ENCODE assay signal across 18 cellular contexts in genomic region chr11:85746640-85747039, GRCh38.
DNase-seq lines count a peak whose midpoint lies in the region; ATAC-seq and TF ChIP-seq lines count a peak whose summit lies in the region.
"Had no signal": no experiment of that assay in that cellular context is flagged by ENCODE, and none has a peak within 500 bp of the region (broad histone marks: within the 10 kb centered on the region; RNA-seq: fewer than 3 reads in every experiment).

No MANE protein-coding gene starts in this region.

- CTCF ChIA-PET in PC-3 (lab: Charles Lee): no interaction called here

- H3K36me3 Mint-ChIP-seq in central memory CD8-positive, alpha-beta T cell (ENCODE audit: insufficient read depth): peaks cover 6% of the 10 kb centered on the region
- peaks cover 8% of the 10 kb centered on the region for H3K36me3 Mint-ChIP-seq in natural killer cell
- H3K36me3 Mint-ChIP-seq: CD4-positive, CD25-positive, alpha-beta regulatory T cell had no signal

- no peaks in the 10 kb centered on the region for H3K9me2 ChIP-seq in PC-3 (replicated peaks; ENCODE audit: low read length)

- TF ChIP-seq CTCF in natural killer cell (IDR thresholded peaks at IDR 0.05) (no peak), PC-3 (conservative IDR thresholded peaks at IDR 0.05; ENCODE audit: low read depth, low read length) (no peak)

- H3K4me1 Mint-ChIP-seq in central memory CD8-positive, alpha-beta T cell: peaks cover 59% of the 10 kb centered on the region
- peaks cover 71 to 87% of the 10 kb centered on the region in 2 donors for H3K4me1 Mint-ChIP-seq in natural killer cell

- no peak overlapping the region for H3K4me3 ChIP-seq in PC-3 (ENCODE audit: low read length)
- H3K4me3 ChIP-seq: HAP-1 had no signal

- peaks cover 19% of the 10 kb centered on the region for H3F3A ChIP-seq in PC-3 (ENCODE audit: low read length, unreplicated experiment)

- no peaks in the 10 kb centered on the region for H3K9me3 Mint-ChIP-seq in central memory CD8-positive, alpha-beta T cell
- H3K9me3 Mint-ChIP-seq in natural killer cell: no peaks in the 10 kb centered on the region
- H3K9me3 Mint-ChIP-seq: CD4-positive, CD25-positive, alpha-beta regulatory T cell had no signal

- no peaks in the 10 kb centered on the region for H3K27me3 ChIP-seq in PC-3 (ENCODE audit: low read length)

- H3K27me3 Mint-ChIP-seq in central memory CD8-positive, alpha-beta T cell: no peaks in the 10 kb centered on the region
- no peaks in the 10 kb centered on the region for H3K27me3 Mint-ChIP-seq in natural killer cell (ENCODE audit: low read depth in 2 of 2)
- H3K27me3 Mint-ChIP-seq: CD4-positive, CD25-positive, alpha-beta regulatory T cell had no signal

- peaks cover 66% of the 10 kb centered on the region for H3K4me1 ChIP-seq in PC-3 (ENCODE audit: insufficient read depth, low read length)

- H2AFZ ChIP-seq in PC-3 (ENCODE audit: low read length): no peak overlapping the region

- peak; percentile 72 to 80 for DNase-seq in AML-193 (lab: John Stamatoyannopoulos, UW)
- DNase-seq in GF-D8 (lab: John Stamatoyannopoulos, UW): peak; percentile 18
- DNase-seq in central memory CD8-positive, alpha-beta T cell (ENCODE audit: low spot score in 2 of 2): no peak
- DNase-seq in natural killer cell: no peak
- DNase-seq in PC-3: no peak
- DNase-seq: ACHN; Calu3; CD4-positive, CD25-positive, alpha-beta regulatory T cell; NCI-H1048; NCI-H1436 treated with DMSO at 0.1 percent for 48 hours; NCI-H2081; NCI-H510A; NCI-H774; SHP77 treated with DMSO at 0.1 percent for 48 hours had no signal

- no TSS peak for BruUV-seq in PC-3 (replicated peaks; lab: Mats Ljungman, UMichigan)

- no peak overlapping the region for H3K4me3 Mint-ChIP-seq in central memory CD8-positive, alpha-beta T cell
- H3K4me3 Mint-ChIP-seq in natural killer cell: no peak overlapping the region
- H3K4me3 Mint-ChIP-seq: B cell had no signal

- POLR2A ChIA-PET in PC-3 (lab: Charles Lee; ENCODE audit: unreplicated experiment): interaction anchor here (0.6 kb wide), 1 partner anchor 352 kb away, joined by 3 read pairs; no protein-coding TSS in a partner anchor

- no peak overlapping the region for H3K9ac ChIP-seq in PC-3 (ENCODE audit: low read length)

- H4K20me1 ChIP-seq in PC-3 (ENCODE audit: low read length): no peaks in the 10 kb centered on the region

- H3K9me3 ChIP-seq in PC-3 (ENCODE audit: low read length): no peaks in the 10 kb centered on the region
- H3K9me3 ChIP-seq: HAP-1 had no signal

- H3K4me2 ChIP-seq in PC-3 (ENCODE audit: low read length): no peak overlapping the region

- no peaks in the 10 kb centered on the region for H3K79me2 ChIP-seq in PC-3 (ENCODE audit: low read length)

- peaks cover 21% of the 10 kb centered on the region; the same call in 1 of the 2 replicates for H3K36me3 ChIP-seq in PC-3 (ENCODE audit: low read depth, low read length)
- H3K36me3 ChIP-seq: HAP-1 had no signal

- ATAC-seq in central memory CD8-positive, alpha-beta T cell (replicated peaks; ENCODE audit: extremely low read depth, poor library complexity, severe bottlenecking): no peak
- ATAC-seq in natural killer cell (no peak), PC-3 (no peak), GM18861 (IDR thresholded peaks at IDR 0.05; ENCODE audit: unreplicated experiment) (no peak), GM19328 (IDR thresholded peaks at IDR 0.05; ENCODE audit: unreplicated experiment) (no peak)

- H3K27ac Mint-ChIP-seq in central memory CD8-positive, alpha-beta T cell (ENCODE audit: low read depth): peak overlapping the region; percentile 60
- peak overlapping the region; percentile 82 to 100 for H3K27ac Mint-ChIP-seq in natural killer cell
- H3K27ac Mint-ChIP-seq: B cell had no signal

- intact Hi-C loops in natural killer cell (cut with micrococcal nuclease): no loop called here
- intact Hi-C loops in PC-3 (cut with micrococcal nuclease): loop anchor here (5.0 kb wide), 1 partner anchor 54 kb away; no protein-coding TSS in a partner anchor

- no peak overlapping the region for H3K27ac ChIP-seq in PC-3 (ENCODE audit: low read length)

Comparison
In these comparisons a context has a peak if more than half of its experiments do, and no peak if none do; other contexts are left out.
1. DNase-seq: peak in AML-193 (2 of 2) and GF-D8 (single experiment); none in central memory CD8-positive, alpha-beta T cell (0 of 2), natural killer cell (single experiment) and PC-3 (single experiment).